ENCODE assay signal across 19 cellular contexts in the genomic region with DNA sequence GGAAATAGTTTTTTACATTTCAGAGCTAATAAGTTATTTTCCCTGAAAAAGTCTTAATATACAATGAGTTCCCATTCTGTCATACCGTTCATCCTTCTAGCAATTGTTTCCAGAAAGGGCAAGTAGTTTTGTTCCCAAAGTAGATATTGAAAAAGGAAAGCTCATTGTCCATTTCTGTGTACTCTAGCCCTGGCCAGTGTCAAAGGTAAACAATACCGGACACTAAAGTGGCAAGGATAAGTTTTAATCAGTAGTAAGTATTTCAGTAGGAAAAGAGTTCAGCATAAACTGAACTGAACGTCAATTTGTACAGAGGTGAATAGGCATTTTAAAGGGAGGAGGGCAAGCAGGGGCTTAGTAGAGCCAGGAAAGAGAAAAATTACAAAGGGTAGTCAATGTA. TPM values are rescaled to one million over a fixed set of nuclear protein-coding genes. Genes with fewer than 3 reads are reported as not detected.
DNase-seq lines count a peak whose midpoint lies in the region; ATAC-seq and TF ChIP-seq lines count a peak whose summit lies in the region.
"Had no signal": no experiment of that assay in that cellular context is flagged by ENCODE, and none has a peak within 500 bp of the region (broad histone marks: within the 10 kb centered on the region; RNA-seq: fewer than 3 reads in every experiment).

No MANE protein-coding gene starts in this region.

- H3K27me3 Mint-ChIP-seq in HFFc6 (ENCODE audit: insufficient read depth), result no peaks in the 10 kb centered on the region; the same call in 1 of the 2 replicates
- H3K27me3 Mint-ChIP-seq in T-helper 17 cell, result no peaks in the 10 kb centered on the region
- H3K27me3 Mint-ChIP-seq in dendritic cell treated with granulocyte-macrophage colony-stimulating factor and Interleukin-4, amounts not matched to agents 40 ng/mL and 50 ng/mL, for 4 days, result no peaks in the 10 kb centered on the region
- H3K27me3 Mint-ChIP-seq in progenitor cell of endocrine pancreas, result no peaks in the 10 kb centered on the region
- H3K27me3 Mint-ChIP-seq: CD4-positive, CD25-positive, alpha-beta regulatory T cell had no signal

- H3K36me3 Mint-ChIP-seq in HFFc6 (ENCODE audit: low read depth), result peaks cover 33% of the 10 kb centered on the region
- peaks cover 2% of the 10 kb centered on the region for H3K36me3 Mint-ChIP-seq in T-helper 17 cell (ENCODE audit: low read depth)
- peaks cover 46% of the 10 kb centered on the region for H3K36me3 Mint-ChIP-seq in dendritic cell treated with granulocyte-macrophage colony-stimulating factor and Interleukin-4, amounts not matched to agents 40 ng/mL and 50 ng/mL, for 4 days (ENCODE audit: low read depth)
- no peaks in the 10 kb centered on the region for H3K36me3 Mint-ChIP-seq in progenitor cell of endocrine pancreas (ENCODE audit: insufficient read depth)
- H3K36me3 Mint-ChIP-seq: CD4-positive, CD25-positive, alpha-beta regulatory T cell; CD8-positive, alpha-beta T cell had no signal

- H3K4me1 Mint-ChIP-seq in HFFc6 (ENCODE audit: low read depth), result peaks cover 56% of the 10 kb centered on the region
- H3K4me1 Mint-ChIP-seq in T-helper 17 cell, result no peaks in the 10 kb centered on the region
- peaks cover 42% of the 10 kb centered on the region for H3K4me1 Mint-ChIP-seq in dendritic cell treated with granulocyte-macrophage colony-stimulating factor and Interleukin-4, amounts not matched to agents 40 ng/mL and 50 ng/mL, for 4 days (ENCODE audit: low read depth)
- peaks cover 8% of the 10 kb centered on the region for H3K4me1 Mint-ChIP-seq in progenitor cell of endocrine pancreas (ENCODE audit: low read depth)
- H3K4me1 Mint-ChIP-seq: CD4-positive, CD25-positive, alpha-beta regulatory T cell had no signal

- H3K4me3 Mint-ChIP-seq in HFFc6, result no peak overlapping the region
- no peak overlapping the region for H3K4me3 Mint-ChIP-seq in T-helper 17 cell
- H3K4me3 Mint-ChIP-seq in dendritic cell treated with granulocyte-macrophage colony-stimulating factor and Interleukin-4, amounts not matched to agents 40 ng/mL and 50 ng/mL, for 4 days, result no peak overlapping the region
- H3K4me3 Mint-ChIP-seq in progenitor cell of endocrine pancreas (ENCODE audit: low read depth), result no peak overlapping the region
- H3K4me3 Mint-ChIP-seq: CD4-positive, CD25-positive, alpha-beta regulatory T cell; CD8-positive, alpha-beta T cell had no signal

- H3K9me3 Mint-ChIP-seq in HFFc6, result no peaks in the 10 kb centered on the region
- H3K9me3 Mint-ChIP-seq in dendritic cell treated with granulocyte-macrophage colony-stimulating factor and Interleukin-4, amounts not matched to agents 40 ng/mL and 50 ng/mL, for 4 days, result no peaks in the 10 kb centered on the region
- no peaks in the 10 kb centered on the region for H3K9me3 Mint-ChIP-seq in progenitor cell of endocrine pancreas (ENCODE audit: low read depth)
- H3K9me3 Mint-ChIP-seq: CD8-positive, alpha-beta T cell had no signal

- no peak for TF ChIP-seq POLR2A in sigmoid colon (IDR thresholded peaks at IDR 0.05)

- intact Hi-C loops in dendritic cell treated with granulocyte-macrophage colony-stimulating factor and Interleukin-4, amounts not matched to agents 40 ng/mL and 50 ng/mL, for 4 days (cut with micrococcal nuclease), result no loop called here
- intact Hi-C loops in sigmoid colon (cut with DNase I), result no loop called here

- 88 to 92% methylated on average over 3 of the region's 3 CpGs for WGBS in sigmoid colon, 2 donors

- H3K4me3 ChIP-seq in sigmoid colon, result no peak overlapping the region
- H3K4me3 ChIP-seq: HAP-1 had no signal

- H3K27ac ChIP-seq in sigmoid colon, result no peak overlapping the region

- H3K9me3 ChIP-seq in T-helper 17 cell (ENCODE audit: control insufficient read depth, low read length, poor library complexity, severe bottlenecking), result no peaks in the 10 kb centered on the region
- no peaks in the 10 kb centered on the region for H3K9me3 ChIP-seq in sigmoid colon
- H3K9me3 ChIP-seq: HAP-1 had no signal

- H3K4me1 ChIP-seq in sigmoid colon, result peaks cover 0 to 8% (median 3%) of the 10 kb centered on the region in 4 donors
- H3K4me1 ChIP-seq: HAP-1 had no signal

- H3K27ac Mint-ChIP-seq in HFFc6 (peak overlapping the region; percentile 6; the same call in 1 of the 2 replicates), T-helper 17 cell (peak overlapping the region; percentile 61), progenitor cell of endocrine pancreas (peak overlapping the region; percentile 79)
- peak overlapping the region; percentile 42 for H3K27ac Mint-ChIP-seq in dendritic cell treated with granulocyte-macrophage colony-stimulating factor and Interleukin-4, amounts not matched to agents 40 ng/mL and 50 ng/mL, for 4 days
- H3K27ac Mint-ChIP-seq: CD4-positive, CD25-positive, alpha-beta regulatory T cell; CD8-positive, alpha-beta T cell had no signal

- no peaks in the 10 kb centered on the region for H3K36me3 ChIP-seq in sigmoid colon
- H3K36me3 ChIP-seq: HAP-1 had no signal

- no peaks in the 10 kb centered on the region for H3K27me3 ChIP-seq in sigmoid colon

- DNase-seq in HFFc6 (no peak), T-helper 17 cell (no peak), progenitor cell of endocrine pancreas (ENCODE audit: low spot score, unreplicated experiment) (no peak), sigmoid colon (no peak), NCI-H2107 treated with DMSO at 0.1 percent for 48 hours (lab: John Stamatoyannopoulos, UW; ENCODE audit: unreplicated experiment) (no peak)
- DNase-seq: C1 segment of cervical spinal cord; Calu3; CD4-positive, CD25-positive, alpha-beta regulatory T cell; CD8-positive, alpha-beta T cell; DMS53; DMS79 treated with DMSO at 0.1 percent for 48 hours; GF-D8; GOT3 had no signal

- TF ChIP-seq EP300 in sigmoid colon (IDR thresholded peaks at IDR 0.05), result no peak

- TF ChIP-seq CTCF in HFFc6 (IDR thresholded peaks at IDR 0.05), result no peak
- TF ChIP-seq CTCF in progenitor cell of endocrine pancreas (IDR thresholded peaks at IDR 0.05; ENCODE audit: unreplicated experiment), result no peak
- no peak for TF ChIP-seq CTCF in sigmoid colon (IDR thresholded peaks at IDR 0.05)

- no peak for ATAC-seq in T-helper 17 cell
- ATAC-seq in SK-N-SH treated with all-trans-retinoic acid at 6 μM for 48 hours, result no peak
- ATAC-seq: CD8-positive, alpha-beta T cell had no signal

TF ChIP-seq in SK-N-SH treated with all-trans-retinoic acid at 6 μM for 48 hours, 23 proteins besides CTCF, POLR2A, EP300 and RAD21 (continues in another document):
- TF ChIP-seq TCF4 (CRISPR knock-in tag; IDR thresholded peaks at IDR 0.05; ENCODE audit: borderline replicate concordance), result no peak
- TF ChIP-seq ZNF8 (CRISPR knock-in tag; IDR thresholded peaks at IDR 0.05), result no peak
- TF ChIP-seq ZNF70 (CRISPR knock-in tag; IDR thresholded peaks at IDR 0.05), result no peak
- TF ChIP-seq ISL1 (CRISPR knock-in tag; IDR thresholded peaks at IDR 0.05), result no peak
- TF ChIP-seq PPARA (CRISPR knock-in tag; IDR thresholded peaks at IDR 0.05; ENCODE audit: borderline replicate concordance), result no peak
- TF ChIP-seq PATZ1 (CRISPR knock-in tag; IDR thresholded peaks at IDR 0.05; ENCODE audit: borderline replicate concordance), result no peak
- TF ChIP-seq OSR1 (CRISPR knock-in tag; IDR thresholded peaks at IDR 0.05), result no peak
- TF ChIP-seq CSDC2 (CRISPR knock-in tag; IDR thresholded peaks at IDR 0.05), result no peak
- TF ChIP-seq, protein P1, sequence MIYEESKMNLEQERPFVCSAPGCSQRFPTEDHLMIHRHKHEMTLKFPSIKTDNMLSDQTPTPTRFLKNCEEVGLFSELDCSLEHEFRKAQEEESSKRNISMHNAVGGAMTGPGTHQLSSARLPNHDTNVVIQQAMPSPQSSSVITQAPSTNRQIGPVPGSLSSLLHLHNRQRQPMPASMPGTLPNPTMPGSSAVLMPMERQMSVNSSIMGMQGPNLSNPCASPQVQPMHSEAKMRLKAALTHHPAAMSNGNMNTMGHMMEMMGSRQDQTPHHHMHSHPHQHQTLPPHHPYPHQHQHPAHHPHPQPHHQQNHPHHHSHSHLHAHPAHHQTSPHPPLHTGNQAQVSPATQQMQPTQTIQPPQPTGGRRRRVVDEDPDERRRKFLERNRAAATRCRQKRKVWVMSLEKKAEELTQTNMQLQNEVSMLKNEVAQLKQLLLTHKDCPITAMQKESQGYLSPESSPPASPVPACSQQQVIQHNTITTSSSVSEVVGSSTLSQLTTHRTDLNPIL (CRISPR knock-in tag; IDR thresholded peaks at IDR 0.05; ENCODE audit: low read depth), result no peak
- TF ChIP-seq BACH2 (CRISPR knock-in tag; IDR thresholded peaks at IDR 0.05; ENCODE audit: borderline replicate concordance), result no peak
- no peak for TF ChIP-seq TOX (CRISPR knock-in tag; IDR thresholded peaks at IDR 0.05; ENCODE audit: borderline replicate concordance)
- TF ChIP-seq SNAI2 (CRISPR knock-in tag; IDR thresholded peaks at IDR 0.05), result no peak
- no peak for TF ChIP-seq ARNTL (CRISPR knock-in tag; IDR thresholded peaks at IDR 0.05; ENCODE audit: borderline replicate concordance, low read depth)
- no peak for TF ChIP-seq ZFP3 (CRISPR knock-in tag; IDR thresholded peaks at IDR 0.05)

RNA-seq across cellular contexts. Expression of gene CALHM6, which starts 43.5 kb away (rescaled TPM):
- total RNA-seq in HFFc6 (2021; fragmentation: NEBNext Ultra II Directional; extraction: Animal tissue kit (Norgen Biotek cat#: 25700)), result 1 to 10 TPM in 2 of 6 experiments, under 1 TPM in 2, not detected in 2; 0.31 to 2.1 (median 1.0) TPM
- total RNA-seq in T-helper 17 cell, result 1 to 10 TPM; 3.2 to 6.5 TPM
- 0.75 and 1.2 TPM in 2 replicates for total RNA-seq in progenitor cell of endocrine pancreas
- total RNA-seq in sigmoid colon, result 1 to 10 TPM; 1.3 to 8.6 (median 6.4) TPM
- polyA plus RNA-seq in sigmoid colon, result 10 to 100 TPM in 2 of 3 donors, 1 to 10 TPM in 1; 9.6 to 32.0 (median 20.1) TPM
- total RNA-seq: A172, A673, Calu3, G401 had no signal

RNA-seq across cellular contexts. Expression of gene DSE, which starts 46.9 kb away (rescaled TPM):
- total RNA-seq in HFFc6 (2021; fragmentation: NEBNext Ultra II Directional; extraction: Animal tissue kit (Norgen Biotek cat#: 25700)), result 100 to 1,000 TPM in 3 of 6 experiments, 10 to 100 TPM in 3; 86.7 to 110 (median 94.9) TPM
- 10 to 100 TPM; 19.2 to 32.3 TPM for total RNA-seq in T-helper 17 cell
- 20.4 and 21.4 TPM in 2 replicates for total RNA-seq in progenitor cell of endocrine pancreas
- total RNA-seq in sigmoid colon, result 10 to 100 TPM; 17.9 to 29.5 (median 25.6) TPM
- 1 to 10 TPM; 2.5 to 7.6 (median 5.4) TPM for polyA plus RNA-seq in sigmoid colon

Comparison
In these comparisons a context has a peak if more than half of its experiments do, and no peak if none do; other contexts are left out.
1. H3K27ac Mint-ChIP-seq: peak in every context shown above with its lines; median percentile 79 in progenitor cell of endocrine pancreas; 61 in T-helper 17 cell; 42 in dendritic cell treated with granulocyte-macrophage colony-stimulating factor and Interleukin-4, amounts not matched to agents 40 ng/mL and 50 ng/mL, for 4 days; 6 in HFFc6.